ENCODE assay signal across 33 cellular contexts in the genomic region with DNA sequence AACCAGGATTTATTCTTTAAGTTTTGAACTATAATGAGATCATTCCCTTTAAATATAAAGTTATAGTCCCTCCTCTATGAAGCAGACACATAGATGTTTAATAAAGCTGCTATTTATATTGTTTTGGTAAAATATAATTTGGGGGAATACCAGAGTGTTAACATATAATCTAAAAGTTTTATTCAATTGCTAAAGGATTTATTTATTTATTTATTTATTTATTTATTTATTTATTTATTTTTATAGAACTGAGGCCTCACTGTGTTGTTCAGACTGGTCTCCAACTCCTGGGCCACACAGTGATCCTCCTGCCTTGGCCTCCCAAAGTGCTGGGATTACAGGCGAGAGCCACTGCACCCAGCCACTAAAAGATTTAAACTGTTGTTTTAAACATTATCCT.
DNase-seq lines count a peak whose midpoint lies in the region; ATAC-seq, FAIRE-seq and TF ChIP-seq lines count a peak whose summit lies in the region.
"Had no signal": no experiment of that assay in that cellular context is flagged by ENCODE, and none has a peak within 500 bp of the region (broad histone marks: within the 10 kb centered on the region; RNA-seq: fewer than 3 reads in every experiment).

No MANE protein-coding gene starts in this region.

- H3K4me2 ChIP-seq in A549: no peak overlapping the region
- H3K4me2 ChIP-seq: BLaER1; BLaER1 treated with 17β-estradiol and CSF1 and Interleukin-3, amounts not matched to agents 10 nM and 100 nM had no signal

- CTCF ChIA-PET in A549 (lab: Yijun Ruan, JAX) (no interaction called here), HEK293 (lab: Yijun Ruan, JAX) (no interaction called here)

- H3K4me1 ChIP-seq in A549 (peaks cover 7% of the 10 kb centered on the region; the same call in 2 of the 3 replicates), HEK293 (ENCODE audit: control insufficient read depth, insufficient read depth, low read length) (no peaks in the 10 kb centered on the region)
- H3K4me1 ChIP-seq: BLaER1; BLaER1 treated with 17β-estradiol and CSF1 and Interleukin-3, amounts not matched to agents 10 nM and 100 nM; Caco-2 had no signal

- TF ChIP-seq CTCF in A549 (IDR thresholded peaks at IDR 0.05): no peak
- TF ChIP-seq CTCF in HEK293 (tag by site-specific recombination; IDR thresholded peaks at IDR 0.05): no peak

- no peak for TF ChIP-seq POLR2A in A549 (IDR thresholded peaks at IDR 0.05; ENCODE audit: low read length)

- TF ChIP-seq RAD21 in A549 (conservative IDR thresholded peaks at IDR 0.05 in 1 of 2, IDR thresholded peaks at IDR 0.05 in 1 of 2): no peak

- WGBS in A549 (ENCODE audit: missing lambda C conversion rate): 92% methylated on average over 1 of the region's 1 CpG

- POLR2A ChIA-PET in A549 (lab: Yijun Ruan, JAX): no interaction called here
- POLR2A ChIA-PET in HEK293 (lab: Yijun Ruan, JAX): no interaction called here

- ATAC-seq in A549 (no peak), GM21526 (IDR thresholded peaks at IDR 0.05; ENCODE audit: low FRiP score, unreplicated experiment) (no peak)
- no peak for ATAC-seq in activated CD4-positive, CD25-positive, alpha-beta regulatory T cell treated with anti-CD3 and anti-CD28 coated beads, Interleukin-2, amount 50 U/mL, for 24 hours
- ATAC-seq: CD8-positive, alpha-beta T cell had no signal

- H3K9me3 ChIP-seq in A549 (no peaks in the 10 kb centered on the region), HEK293 (ENCODE audit: control insufficient read depth, insufficient read depth, low read depth, low read length) (no peaks in the 10 kb centered on the region)
- H3K9me3 ChIP-seq: BE2C; BLaER1; BLaER1 treated with 17β-estradiol and CSF1 and Interleukin-3, amounts not matched to agents 10 nM and 100 nM; Caco-2 had no signal

- FAIRE-seq in A204.1 (lab: Jason Lieb, UNC) (peak; percentile 41), A549 (lab: Jason Lieb, UNC) (no peak), colon (lab: Jason Lieb, UNC) (peak; percentile 49)
- FAIRE-seq: D721Med, G401.6 had no signal

- DNase-seq in A549 (ENCODE audit: low read depth in 1 of 2, low spot score in 1 of 2) (no peak), DMS53 (lab: John Stamatoyannopoulos, UW) (no peak), hypothalamus (lab: John Stamatoyannopoulos, UW) (no peak)
- DNase-seq: 8988T; ACHN; AML-193; BE2C; C1 segment of cervical spinal cord; Caco-2; Calu3; CD4-positive, alpha-beta memory T cell; CD4-positive, alpha-beta T cell; CD4-positive, CD25-positive, alpha-beta regulatory T cell; CD8-positive, alpha-beta memory T cell; CD8-positive, alpha-beta T cell; COR-L47; DMS 273 treated with DMSO at 0.1 percent for 48 hours; DMS153; DMS79; DMS79 treated with DMSO at 0.1 percent for 48 hours; DND-41; EL had no signal

- H3K4me3 ChIP-seq in A549 (no peak overlapping the region), HEK293 (ENCODE audit: low read depth, low read length) (no peak overlapping the region)
- H3K4me3 ChIP-seq: BLaER1; BLaER1 treated with 17β-estradiol and CSF1 and Interleukin-3, amounts not matched to agents 10 nM and 100 nM had no signal

- no peak for TF ChIP-seq EP300 in A549 (IDR thresholded peaks at IDR 0.05)

- no peak overlapping the region for H3K27ac ChIP-seq in A549
- no peak overlapping the region for H3K27ac ChIP-seq in HEK293 (ENCODE audit: extremely low read depth, low read depth, low read length)
- H3K27ac ChIP-seq: 22Rv1; BLaER1; BLaER1 treated with 17β-estradiol and CSF1 and Interleukin-3, amounts not matched to agents 10 nM and 100 nM; C4-2B had no signal

- H3K36me3 ChIP-seq in HEK293 (ENCODE audit: control insufficient read depth in 2 of 2, insufficient read depth in 1 of 2, low read length in 2 of 2): peaks cover 0 to 6% of the 10 kb centered on the region in 2 experiments; a peak in 2 of 3 replicates
- H3K36me3 ChIP-seq: BLaER1 had no signal

TF ChIP-seq in A549, 52 proteins besides CTCF, POLR2A, EP300 and RAD21:
- TF ChIP-seq NFE2L2 (conservative IDR thresholded peaks at IDR 0.05; ENCODE audit: low read length): no peak
- TF ChIP-seq ZC3H11A (IDR thresholded peaks at IDR 0.05): peak; percentile 90
- TF ChIP-seq CBX2 (IDR thresholded peaks at IDR 0.05; ENCODE audit: borderline replicate concordance, low read depth): no peak
- no peak for TF ChIP-seq ZSCAN20 (CRISPR knock-in tag; IDR thresholded peaks at IDR 0.05)

TF ChIP-seq in HEK293, 187 proteins besides CTCF, POLR2A, EP300 and RAD21 (continues in another document):
- peak; percentile 89 for TF ChIP-seq ZNF555 (tag by site-specific recombination; conservative IDR thresholded peaks at IDR 0.05)
- TF ChIP-seq ZNF585B (tag by site-specific recombination; IDR thresholded peaks at IDR 0.05): no peak
- no peak for TF ChIP-seq ZNF19 (tag by site-specific recombination; IDR thresholded peaks at IDR 0.05; ENCODE audit: low read depth)
- TF ChIP-seq HIC1 (tag by site-specific recombination; IDR thresholded peaks at IDR 0.05): no peak
- TF ChIP-seq ZNF335 (tag by site-specific recombination; conservative IDR thresholded peaks at IDR 0.05): no peak
- no peak for TF ChIP-seq ZNF133 (tag by site-specific recombination; IDR thresholded peaks at IDR 0.05)
- no peak for TF ChIP-seq ZNF155 (tag by site-specific recombination; IDR thresholded peaks at IDR 0.05)
- no peak for TF ChIP-seq ZNF677 (tag by site-specific recombination; IDR thresholded peaks at IDR 0.05)
- TF ChIP-seq REST (tag by site-specific recombination; IDR thresholded peaks at IDR 0.05): peak; percentile 62; the same call in 1 of the 2 replicates
- no peak for TF ChIP-seq ZNF423 (tag by site-specific recombination; IDR thresholded peaks at IDR 0.05)
- TF ChIP-seq ZNF501 (tag by site-specific recombination; IDR thresholded peaks at IDR 0.05): 0 out of 2 replicates have a peak, but pooled peaks have one; percentile 42
- TF ChIP-seq WT1 (tag by site-specific recombination; IDR thresholded peaks at IDR 0.05): no peak
- TF ChIP-seq ZNF426 (tag by site-specific recombination; IDR thresholded peaks at IDR 0.05): peak; percentile 94
- TF ChIP-seq ZNF404 (tag by site-specific recombination; IDR thresholded peaks at IDR 0.05): 0 out of 2 replicates have a peak, but pooled peaks have one; percentile 46
- TF ChIP-seq ZBTB10 (tag by site-specific recombination; IDR thresholded peaks at IDR 0.05): no peak
